12 cellular contexts compared by ENCODE assay signal in the genomic region with DNA sequence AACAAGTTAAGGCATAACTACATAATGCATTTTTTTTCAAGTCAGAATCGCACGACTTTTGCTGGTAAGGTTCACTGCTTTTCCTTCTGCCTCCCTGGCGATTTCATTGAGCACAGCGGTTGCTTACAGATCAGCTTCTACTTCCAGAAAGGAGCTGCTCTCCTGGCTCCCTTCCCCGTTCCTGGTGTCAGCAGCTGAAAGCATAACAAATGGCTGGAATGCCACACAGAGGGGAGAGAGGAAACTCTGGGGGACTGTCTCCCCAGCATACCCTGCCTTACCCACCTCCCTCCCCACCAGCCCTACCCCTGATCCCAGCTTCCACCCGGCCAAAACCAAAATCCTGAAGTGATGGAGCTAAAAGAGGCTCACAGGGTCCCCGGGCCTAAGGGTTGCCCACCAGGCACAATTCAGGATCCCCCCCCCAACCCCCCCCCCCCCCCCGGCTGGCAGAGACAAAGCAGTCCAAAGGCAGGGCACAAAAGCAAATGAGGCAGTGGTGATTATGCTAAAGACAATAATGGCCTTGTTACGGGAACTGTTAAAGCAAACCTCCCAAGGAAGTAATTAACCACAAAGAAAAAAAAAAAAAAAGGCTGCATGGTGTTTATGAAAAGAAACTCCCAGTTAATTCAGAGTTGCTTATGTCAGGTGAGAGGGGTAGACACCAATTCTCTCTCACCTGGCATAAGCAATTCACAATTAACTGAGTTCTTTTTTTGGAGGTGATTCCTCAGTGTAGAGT.
DNase-seq lines count a peak whose midpoint lies in the region; ATAC-seq lines count a peak whose summit lies in the region.
"Had no signal": no experiment of that assay in that cellular context is flagged by ENCODE, and none has a peak within 500 bp of the region (broad histone marks: within the 10 kb centered on the region; RNA-seq: fewer than 3 reads in every experiment).

No MANE protein-coding gene starts in this region.

- H3K4me3 ChIP-seq in HUES6 (ENCODE audit: low read depth, low read length) = peak overlapping the region; percentile 19; the same call in 1 of the 2 replicates

- H3K4me1 ChIP-seq in HUES6 (ENCODE audit: control insufficient read depth, insufficient read depth, low read length) = peaks cover 26% of the 10 kb centered on the region
- H3K4me1 ChIP-seq: parathyroid adenoma had no signal

- no peak overlapping the region for H3K9ac ChIP-seq in HUES6 (ENCODE audit: low read length)
- H3K9ac ChIP-seq: parathyroid adenoma had no signal

- no peak overlapping the region for H3K27ac ChIP-seq in HUES6 (ENCODE audit: low read depth, low read length)
- H3K27ac ChIP-seq: HL-60, parathyroid adenoma had no signal

- no peaks in the 10 kb centered on the region for H3K36me3 ChIP-seq in HUES6 (ENCODE audit: control insufficient read depth, insufficient read depth, low read length)

- ATAC-seq in GM19452 (IDR thresholded peaks at IDR 0.05; ENCODE audit: unreplicated experiment) (no peak), HG03097 (IDR thresholded peaks at IDR 0.05; ENCODE audit: low FRiP score, unreplicated experiment) (no peak)

- no peaks in the 10 kb centered on the region for H3K9me3 ChIP-seq in HUES6 (ENCODE audit: control insufficient read depth, insufficient read depth, low read depth, low read length)

- no peaks in the 10 kb centered on the region for H3K27me3 ChIP-seq in HUES6 (ENCODE audit: control insufficient read depth, insufficient read depth, low read length)

- DNase-seq in NCI-H526 treated with DMSO at 0.1 percent for 48 hours (lab: John Stamatoyannopoulos, UW) (peak; percentile 44), iPS DF 19.7 (ENCODE audit: low read depth, low spot score) (peak; percentile 47), retina (peak; percentile 65), ureter (ENCODE audit: low spot score) (no peak)
- DNase-seq: DMS79; MV-4-11; stimulated activated CD4-positive, alpha-beta T cell treated with anti-CD3 and anti-CD28 coated beads, Interleukin-4, amount 100 ng/mL, for 1 hour had no signal
